8 cellular contexts compared by ENCODE assay signal in genomic region chr15:85707519-85708338, GRCh38.
A peak's percentile ranks its signal among the peaks of the same experiment; 100 is the strongest.
DNase-seq lines count a peak whose midpoint lies in the region; ATAC-seq and TF ChIP-seq lines count a peak whose summit lies in the region.

No MANE protein-coding gene starts in this region.

- H3K4me3 Mint-ChIP-seq in T-cell: peak overlapping the region; percentile 73 to 84 (median 82)

- H3K27ac Mint-ChIP-seq in T-cell: peak overlapping the region; percentile 95 to 98

- no peak for TF ChIP-seq CTCF in DND-41 (IDR thresholded peaks at IDR 0.05; ENCODE audit: borderline replicate concordance, extremely low read depth, low read length, poor library complexity, severe bottlenecking)
- no peak for TF ChIP-seq CTCF in foreskin fibroblast (IDR thresholded peaks at IDR 0.05; ENCODE audit: low read depth, low read length)

- peaks cover 53% of the 10 kb centered on the region for H3K4me1 ChIP-seq in DND-41 (ENCODE audit: insufficient read depth, low read length)

- no peaks in the 10 kb centered on the region for H3K9me3 ChIP-seq in DND-41 (ENCODE audit: insufficient read depth, low read length, severe bottlenecking)

- H3K27me3 ChIP-seq in DND-41 (ENCODE audit: insufficient read depth, low read length, poor library complexity): no peaks in the 10 kb centered on the region

- peaks cover 40% of the 10 kb centered on the region for H3K79me2 ChIP-seq in DND-41 (ENCODE audit: insufficient read depth, low read length)

- H2AFZ ChIP-seq in DND-41 (ENCODE audit: low read depth, low read length): peak overlapping the region; percentile 79

- peak overlapping the region; percentile 63 for H3K4me2 ChIP-seq in DND-41 (ENCODE audit: insufficient read depth, low read length)

- peak overlapping the region; percentile 87 for H3K27ac ChIP-seq in DND-41 (ENCODE audit: low read length)

- H3K9me3 Mint-ChIP-seq in T-cell: no peaks in the 10 kb centered on the region

- H3K36me3 Mint-ChIP-seq in T-cell: peaks cover 45% of the 10 kb centered on the region

- H4K20me1 ChIP-seq in DND-41 (ENCODE audit: insufficient read depth, low read length): no peaks in the 10 kb centered on the region

- no peaks in the 10 kb centered on the region for H3K27me3 Mint-ChIP-seq in T-cell

- CTCF ChIA-PET in T-cell (lab: Charles Lee): interaction anchor here in 1 of 2 donors (0.6 to 1.6 kb wide), 5 partner anchors 16 to 1120 kb away, joined by 3 to 6 read pairs (median 5); no protein-coding TSS in a partner anchor

- peaks cover 31% of the 10 kb centered on the region for H3K36me3 ChIP-seq in DND-41 (ENCODE audit: insufficient read depth, low read length)

- POLR2A ChIA-PET in T-cell (lab: Charles Lee): interaction anchor here (0.6 to 1.7 kb wide), 10 partner anchors 16 to 187 kb away, joined by 3 to 12 read pairs (median 4); no protein-coding TSS in a partner anchor

- H3K4me3 ChIP-seq in DND-41 (ENCODE audit: low read depth in 1 of 2, low read length in 2 of 2) (peak overlapping the region; percentile 2 to 53; a peak in 3 of 4 replicates), foreskin fibroblast (ENCODE audit: low read depth in 1 of 2, low read length in 2 of 2) (peak overlapping the region; percentile 1 to 38)

- ATAC-seq in DND-41 (ENCODE audit: insufficient read depth, low read depth) (peak; percentile 38), T-cell (replicated peaks in 1 of 4) (peak; percentile 38 to 65 (median 42))

- peak overlapping the region; percentile 59 for H3K9ac ChIP-seq in DND-41 (ENCODE audit: low read depth, low read length)

- peaks cover 74 to 88% (median 87%) of the 10 kb centered on the region in 3 donors for H3K4me1 Mint-ChIP-seq in T-cell

- DNase-seq in DND-41: peak; percentile 22
- peak; percentile 29 for DNase-seq in H4 (ENCODE audit: low spot score)
- no peak for DNase-seq in T-cell
- DNase-seq in foreskin fibroblast: peak in 1 of 2 donors; percentile 39
- peak; percentile 40 for DNase-seq in pulmonary artery endothelial cell (ENCODE audit: low read depth, low spot score)
- DNase-seq in stimulated activated CD4-positive, alpha-beta T cell treated with anti-CD3 and anti-CD28 coated beads, Interleukin-2, amount 100 ng/mL, for 48 hours: no peak
- no peak for DNase-seq in stimulated activated naive CD4-positive, alpha-beta T cell treated with Interleukin-2 at 50 U/mL for 16 hours (lab: John Stamatoyannopoulos, UW)
- DNase-seq in NCI-H187 (lab: John Stamatoyannopoulos, UW): no peak

Comparison
In these comparisons a context has a peak if more than half of its experiments do, and no peak if none do; other contexts are left out.
1. DNase-seq: peak in DND-41 (single experiment), H4 (single experiment) and pulmonary artery endothelial cell (single experiment); none in T-cell (0 of 34), stimulated activated CD4-positive, alpha-beta T cell treated with anti-CD3 and anti-CD28 coated beads, Interleukin-2, amount 100 ng/mL, for 48 hours (0 of 2), stimulated activated naive CD4-positive, alpha-beta T cell treated with Interleukin-2 at 50 U/mL for 16 hours (single experiment) and NCI-H187 (0 of 2).